27 cellular contexts compared by ENCODE assay signal in genomic region chr6:100468966-100469859, GRCh38. TPM values are rescaled to one million over a fixed set of nuclear protein-coding genes. Genes with fewer than 3 reads are reported as not detected.
DNase-seq lines count a peak whose midpoint lies in the region; ATAC-seq and TF ChIP-seq lines count a peak whose summit lies in the region.
"Had no signal": no experiment of that assay in that cellular context is flagged by ENCODE, and none has a peak within 500 bp of the region (broad histone marks: within the 10 kb centered on the region; RNA-seq: fewer than 3 reads in every experiment).

No MANE protein-coding gene starts in this region.

- peaks cover 45% of the 10 kb centered on the region for H3K4me1 Mint-ChIP-seq in stimulated activated naive CD8-positive, alpha-beta T cell treated with anti-CD3 and anti-CD28 coated beads, Interleukin-15, amount 100 ng/mL, for 72 hours

- no peaks in the 10 kb centered on the region for H3F3A ChIP-seq in smooth muscle cell (ENCODE audit: low read depth)

- DNase-seq in epithelial cell of proximal tubule (ENCODE audit: low read depth), result no peak
- peak; percentile 27 for DNase-seq in kidney tubule cell (ENCODE audit: low spot score)
- DNase-seq in smooth muscle cell (lab: John Stamatoyannopoulos, UW; ENCODE audit: unreplicated experiment), result no peak
- DNase-seq in stimulated activated naive CD8-positive, alpha-beta T cell treated with anti-CD3 and anti-CD28 coated beads, Interleukin-15, amount 100 ng/mL, for 72 hours, result no peak
- no peak for DNase-seq in DMS79 (lab: John Stamatoyannopoulos, UW)
- DNase-seq: activated CD4-positive, alpha-beta T cell treated with anti-CD3 and anti-CD28 coated beads, Interleukin-2, amount 50 U/mL, for 1 hour; activated CD4-positive, CD25-positive, alpha-beta regulatory T cell; activated T-cell treated with anti-CD3 and anti-CD28 coated beads, Interleukin-2, amount 50 U/mL, for 72 hours; DMS153; gastrocnemius medialis; HFFc6; KG1; naive B cell; NCI-H1930; NCI-H510A treated with DMSO at 0.1 percent for 48 hours; occipital lobe; SJCRH30; T-cell; transverse colon had no signal

- H4K20me1 ChIP-seq in smooth muscle cell (ENCODE audit: low read depth), result no peaks in the 10 kb centered on the region
- H4K20me1 ChIP-seq: BLaER1 treated with 17β-estradiol and CSF1 and Interleukin-3, amounts not matched to agents 10 nM and 100 nM had no signal

- H3K9ac ChIP-seq in HUES48 (ENCODE audit: low read depth, low read length), result no peak overlapping the region
- H3K9ac ChIP-seq in smooth muscle cell (ENCODE audit: low read depth), result no peak overlapping the region
- H3K9ac ChIP-seq: BLaER1 treated with 17β-estradiol and CSF1 and Interleukin-3, amounts not matched to agents 10 nM and 100 nM had no signal

- H3K27me3 Mint-ChIP-seq in stimulated activated naive CD8-positive, alpha-beta T cell treated with anti-CD3 and anti-CD28 coated beads, Interleukin-15, amount 100 ng/mL, for 72 hours, result no peaks in the 10 kb centered on the region

- H3K4me1 ChIP-seq in HUES48 (ENCODE audit: control insufficient read depth, insufficient read depth, low read length) (peaks cover 34% of the 10 kb centered on the region), smooth muscle cell (ENCODE audit: low read depth) (peaks cover 19% of the 10 kb centered on the region)
- H3K4me1 ChIP-seq: BLaER1 treated with 17β-estradiol and CSF1 and Interleukin-3, amounts not matched to agents 10 nM and 100 nM; SJCRH30 had no signal

- H3K9me3 Mint-ChIP-seq in stimulated activated naive CD8-positive, alpha-beta T cell treated with anti-CD3 and anti-CD28 coated beads, Interleukin-15, amount 100 ng/mL, for 72 hours, result peaks cover 5 to 14% of the 10 kb centered on the region in 2 donors
- H3K9me3 Mint-ChIP-seq: central memory CD8-positive, alpha-beta T cell; HFFc6; mesothelial cell of epicardium; stimulated activated effector memory CD8-positive, alpha-beta T cell treated with anti-CD3 and anti-CD28 coated beads, Interleukin-12 subunit alpha, Interleukin-12 subunit beta, amount 100 ng/mL, for 72 hours had no signal

- no peak overlapping the region for H3K4me3 Mint-ChIP-seq in stimulated activated naive CD8-positive, alpha-beta T cell treated with anti-CD3 and anti-CD28 coated beads, Interleukin-15, amount 100 ng/mL, for 72 hours
- H3K4me3 Mint-ChIP-seq: activated T-cell treated with anti-CD3 and anti-CD28 coated beads, Interleukin-2, amount 50 U/mL, for 72 hours; central memory CD8-positive, alpha-beta T cell; HFFc6; mesothelial cell of epicardium; naive B cell; stimulated activated effector memory CD8-positive, alpha-beta T cell treated with anti-CD3 and anti-CD28 coated beads, Interleukin-12 subunit alpha, Interleukin-12 subunit beta, amount 100 ng/mL, for 72 hours; T-cell had no signal

- H3K27me3 ChIP-seq in HUES48 (ENCODE audit: control insufficient read depth, insufficient read depth, low read length) (peaks cover 99% of the 10 kb centered on the region), smooth muscle cell (ENCODE audit: low read depth) (peaks cover 100% of the 10 kb centered on the region)
- H3K27me3 ChIP-seq: SJCRH30 had no signal

- H2AFZ ChIP-seq in smooth muscle cell (ENCODE audit: low read depth), result no peak overlapping the region

- no peak overlapping the region for H3K27ac ChIP-seq in HUES48 (ENCODE audit: low read depth, low read length)
- no peak overlapping the region for H3K27ac ChIP-seq in smooth muscle cell (ENCODE audit: low read depth)
- H3K27ac ChIP-seq: BLaER1 treated with 17β-estradiol and CSF1 and Interleukin-3, amounts not matched to agents 10 nM and 100 nM; gastrocnemius medialis; SJCRH30; transverse colon had no signal

- no peak overlapping the region for H3K27ac Mint-ChIP-seq in stimulated activated naive CD8-positive, alpha-beta T cell treated with anti-CD3 and anti-CD28 coated beads, Interleukin-15, amount 100 ng/mL, for 72 hours
- H3K27ac Mint-ChIP-seq: activated T-cell treated with anti-CD3 and anti-CD28 coated beads, Interleukin-2, amount 50 U/mL, for 72 hours; HFFc6; mesothelial cell of epicardium; stimulated activated effector memory CD8-positive, alpha-beta T cell treated with anti-CD3 and anti-CD28 coated beads, Interleukin-12 subunit alpha, Interleukin-12 subunit beta, amount 100 ng/mL, for 72 hours; T-cell had no signal

- H3K4me2 ChIP-seq in smooth muscle cell, result peak overlapping the region; percentile 59
- H3K4me2 ChIP-seq: BLaER1 treated with 17β-estradiol and CSF1 and Interleukin-3, amounts not matched to agents 10 nM and 100 nM had no signal

- peak overlapping the region; percentile 3; the same call in 1 of the 2 replicates for H3K4me3 ChIP-seq in HUES48 (ENCODE audit: low read depth, low read length)
- H3K4me3 ChIP-seq in epithelial cell of proximal tubule (ENCODE audit: low read depth, low read length), result peak overlapping the region; percentile 30
- H3K4me3 ChIP-seq in smooth muscle cell, result no peak overlapping the region
- H3K4me3 ChIP-seq: BLaER1 treated with 17β-estradiol and CSF1 and Interleukin-3, amounts not matched to agents 10 nM and 100 nM; gastrocnemius medialis; SJCRH30; transverse colon had no signal

- no peak for ATAC-seq in stimulated activated naive CD8-positive, alpha-beta T cell treated with anti-CD3 and anti-CD28 coated beads, Interleukin-15, amount 100 ng/mL, for 72 hours
- no peak for ATAC-seq in GM21423 (IDR thresholded peaks at IDR 0.05; ENCODE audit: unreplicated experiment)
- ATAC-seq: activated T-cell treated with anti-CD3 and anti-CD28 coated beads, Interleukin-2, amount 50 U/mL, for 72 hours; gastrocnemius medialis; stimulated activated effector memory CD8-positive, alpha-beta T cell treated with anti-CD3 and anti-CD28 coated beads, Interleukin-12 subunit alpha, Interleukin-12 subunit beta, amount 100 ng/mL, for 72 hours; T-cell had no signal

- H3K36me3 ChIP-seq in HUES48 (ENCODE audit: control insufficient read depth, insufficient read depth, low read length), result no peaks in the 10 kb centered on the region
- H3K36me3 ChIP-seq in smooth muscle cell (ENCODE audit: low read depth), result no peaks in the 10 kb centered on the region
- H3K36me3 ChIP-seq: BLaER1 treated with 17β-estradiol and CSF1 and Interleukin-3, amounts not matched to agents 10 nM and 100 nM; gastrocnemius medialis; SJCRH30; transverse colon had no signal

- no peaks in the 10 kb centered on the region for H3K79me2 ChIP-seq in smooth muscle cell (ENCODE audit: low read depth)

- no peaks in the 10 kb centered on the region for H3K9me3 ChIP-seq in HUES48 (ENCODE audit: control insufficient read depth, insufficient read depth, low read length)
- H3K9me3 ChIP-seq in smooth muscle cell (replicated peaks; ENCODE audit: low read depth), result no peaks in the 10 kb centered on the region
- H3K9me3 ChIP-seq: gastrocnemius medialis, SJCRH30, transverse colon had no signal

- WGBS in smooth muscle cell (ENCODE audit: low lambda C conversion rate), result 7% methylated on average over 49 of the region's 49 CpGs

- no peak for TF ChIP-seq CTCF in epithelial cell of proximal tubule (conservative IDR thresholded peaks at IDR 0.05; ENCODE audit: low read depth, low read length)
- no peak for TF ChIP-seq CTCF in smooth muscle cell (IDR thresholded peaks at IDR 0.05; ENCODE audit: borderline replicate concordance, insufficient read depth, poor library complexity, severe bottlenecking)

RNA-seq across cellular contexts. Expression of gene SIM1, which starts 4.5 kb away (rescaled TPM):
- total RNA-seq in epithelial cell of proximal tubule (6.9 and 9.5 TPM in 2 replicates), smooth muscle cell (not detected in 2 replicates)
- not detected in 2 replicates for polyA plus RNA-seq in smooth muscle cell
- total RNA-seq: mesothelial cell of epicardium, occipital lobe, RPMI7951, T-cell, transverse colon had no signal
- polyA plus RNA-seq: liver had no signal
